In genomic region chr16:31200821-31201510, GRCh38 we compare ENCODE assay signal across 1 cellular context.
A peak's percentile ranks its signal among the peaks of the same experiment; 100 is the strongest.
TF ChIP-seq lines count a peak whose summit lies in the region.

No MANE protein-coding gene starts in this region.

TF ChIP-seq in GM12878, 131 proteins besides CTCF, POLR2A, EP300 and RAD21:
- TF ChIP-seq PML (IDR thresholded peaks at IDR 0.05; ENCODE audit: low read length) (no peak), POLR2AphosphoS5 (IDR thresholded peaks at IDR 0.05; ENCODE audit: low read length) (peak; percentile 49), NR2F1 (conservative IDR thresholded peaks at IDR 0.05) (peak; percentile 61), POLR2AphosphoS2 (IDR thresholded peaks at IDR 0.05; ENCODE audit: low read depth, low read length) (0 out of 2 replicates have a peak, but pooled peaks have one; percentile 12), SREBF2 (IDR thresholded peaks at IDR 0.05; ENCODE audit: low read length) (no peak), ZNF687 (IDR thresholded peaks at IDR 0.05) (no peak), NFXL1 (IDR thresholded peaks at IDR 0.05; ENCODE audit: borderline replicate concordance) (peak; percentile 75; the same call in 1 of the 2 replicates), NR2C1 (IDR thresholded peaks at IDR 0.05) (peak; percentile 55), SMC3 (IDR thresholded peaks at IDR 0.05; ENCODE audit: borderline replicate concordance, low read length) (peak; percentile 24; the same call in 1 of the 2 replicates)
